6 cellular contexts compared by ENCODE assay signal in genomic region chr1:6662468-6662867, GRCh38. TPM values are rescaled to one million over a fixed set of nuclear protein-coding genes. Genes with fewer than 3 reads are reported as not detected.
DNase-seq lines count a peak whose midpoint lies in the region; ATAC-seq, FAIRE-seq and TF ChIP-seq lines count a peak whose summit lies in the region.
"Not testable (repeated sequence)": the region's sequence is repeated elsewhere in the genome, so short reads cannot be mapped to it uniquely, and the experiment has no call there.

No MANE protein-coding gene starts in this region.

- peaks cover 63% of the 10 kb centered on the region for H3K79me2 ChIP-seq in Karpas-422 (ENCODE audit: low read length)
- peaks cover 21% of the 10 kb centered on the region for H3K79me2 ChIP-seq in K562 (ENCODE audit: control insufficient read depth, insufficient read depth, low read length)
- H3K79me2 ChIP-seq in HepG2 (ENCODE audit: insufficient read depth, low read length): peaks cover 10% of the 10 kb centered on the region

- DNase-seq in Karpas-422: peak; percentile 50
- DNase-seq in NAMALWA (ENCODE audit: low spot score): peak; percentile 34
- DNase-seq in WTC11 (ENCODE audit: low spot score); K562 (ENCODE audit: extremely low read depth in 1 of 4, low spot score in 3 of 4); HepG2 (ENCODE audit: low spot score): not testable (repeated sequence)

- H3K27ac ChIP-seq in Karpas-422 (ENCODE audit: low read length); K562 (ENCODE audit: extremely low read depth, low read depth, low read length); HepG2 (ENCODE audit: extremely low read length, insufficient read depth, low read length): not testable (repeated sequence)

- not testable (repeated sequence) for H2AFZ ChIP-seq in Karpas-422 (ENCODE audit: low read length); K562 (ENCODE audit: low read depth, low read length); HepG2 (ENCODE audit: low read length)

- POLR2A ChIA-PET in WTC11 (lab: Charles Lee); HepG2 (lab: Yijun Ruan, JAX): not testable (repeated sequence)
- POLR2A ChIA-PET in K562 (lab: Yijun Ruan, JAX): interaction anchor here (0.7 to 1.4 kb wide), 3 partner anchors 10 to 12 kb away, joined by 3 to 5 read pairs (median 4); no protein-coding TSS in a partner anchor

- TF ChIP-seq POLR2A in K562 (conservative IDR thresholded peaks at IDR 0.05); HepG2 (IDR thresholded peaks at IDR 0.05; ENCODE audit: insufficient read depth in 1 of 2, low read depth in 2 of 2, low read length in 2 of 2): not testable (repeated sequence)

- not testable (repeated sequence) for H4K20me1 ChIP-seq in Karpas-422 (ENCODE audit: insufficient read depth, low read depth, low read length); K562 (replicated peaks; ENCODE audit: control insufficient read depth, insufficient read depth, low read length); HepG2 (ENCODE audit: insufficient read depth, low read length)

- 97% methylated on average over 7 of the region's 7 CpGs for WGBS in K562 (ENCODE audit: insufficient coverage, low coverage, missing lambda C conversion rate)
- 95% methylated on average over 6 of the region's 7 CpGs for WGBS in HepG2 (ENCODE audit: low lambda C conversion rate)

- H3K4me1 ChIP-seq in Karpas-422 (ENCODE audit: low read length); K562 (replicated peaks in 1 of 2; ENCODE audit: control insufficient read depth in 2 of 2, insufficient read depth in 2 of 2, low read length in 2 of 2); HepG2 (ENCODE audit: insufficient read depth, low read length): not testable (repeated sequence)

- not testable (repeated sequence) for H3K9me1 ChIP-seq in K562 (ENCODE audit: control insufficient read depth, insufficient read depth, low read length)

- TF ChIP-seq EP300 in K562 (IDR thresholded peaks at IDR 0.05; ENCODE audit: low read length); HepG2 (IDR thresholded peaks at IDR 0.05; ENCODE audit: low read depth in 2 of 2, low read length in 2 of 2); HepG2 (CRISPR knock-in tag; IDR thresholded peaks at IDR 0.05; ENCODE audit: borderline replicate concordance): not testable (repeated sequence)

- H3K9ac ChIP-seq in Karpas-422 (ENCODE audit: low read length); K562 (ENCODE audit: insufficient read depth in 1 of 2, low read depth in 2 of 2, low read length in 2 of 2); HepG2 (ENCODE audit: insufficient read depth, low read depth, low read length): not testable (repeated sequence)

- ATAC-seq in WTC11, HepG2: not testable (repeated sequence)
- peak; percentile 64 for ATAC-seq in K562

- H3K9me3 ChIP-seq in Karpas-422 (ENCODE audit: low read length); K562 (replicated peaks; ENCODE audit: control insufficient read depth, insufficient read depth, low read depth, low read length); HepG2 (ENCODE audit: low read length): not testable (repeated sequence)

- in situ Hi-C loops in K562 (cut with MboI); HepG2 (cut with HindIII; ENCODE audit: extremely low pct_ligation_motif_present, low pct_unique_long_range_greater_than_20kb): not testable (repeated sequence)

- H3K4me2 ChIP-seq in Karpas-422 (ENCODE audit: low read depth, low read length, poor library complexity, severe bottlenecking); K562 (ENCODE audit: insufficient read depth, low read length); HepG2 (ENCODE audit: low read depth, low read length): not testable (repeated sequence)

- not testable (repeated sequence) for H3K27me3 Mint-ChIP-seq in WTC11 (ENCODE audit: low read depth); stimulated activated naive CD8-positive, alpha-beta T cell treated with anti-CD3 and anti-CD28 coated beads, Interleukin-15, Interleukin-2, amounts not matched to agents 100 ng/mL and 50 ng/mL, for 24 hours

- H3K9me2 ChIP-seq in Karpas-422 (replicated peaks; ENCODE audit: insufficient read depth, low read length): not testable (repeated sequence)

- not testable (repeated sequence) for H3K27me3 ChIP-seq in Karpas-422 (ENCODE audit: low read length); K562 (ENCODE audit: control insufficient read depth in 2 of 2, insufficient read depth in 2 of 2, low read length in 2 of 2); HepG2 (ENCODE audit: control insufficient read depth in 1 of 2, insufficient read depth in 2 of 2, low read length in 2 of 2)

- not testable (repeated sequence) for H3K4me3 ChIP-seq in Karpas-422 (ENCODE audit: low read length); K562; HepG2 (replicated peaks in 1 of 3; ENCODE audit: insufficient read depth in 1 of 3, low read depth in 2 of 3, low read length in 3 of 3)

- intact Hi-C loops in K562 (cut with micrococcal nuclease); HepG2 (cut with micrococcal nuclease; ENCODE audit: unreplicated experiment): not testable (repeated sequence)

- H3K9me3 Mint-ChIP-seq in WTC11; stimulated activated naive CD8-positive, alpha-beta T cell treated with anti-CD3 and anti-CD28 coated beads, Interleukin-15, Interleukin-2, amounts not matched to agents 100 ng/mL and 50 ng/mL, for 24 hours: not testable (repeated sequence)

- H3K4me1 Mint-ChIP-seq in WTC11; stimulated activated naive CD8-positive, alpha-beta T cell treated with anti-CD3 and anti-CD28 coated beads, Interleukin-15, Interleukin-2, amounts not matched to agents 100 ng/mL and 50 ng/mL, for 24 hours (ENCODE audit: low read depth): not testable (repeated sequence)

- not testable (repeated sequence) for H3K27ac Mint-ChIP-seq in WTC11
- peak overlapping the region; percentile 14 for H3K27ac Mint-ChIP-seq in stimulated activated naive CD8-positive, alpha-beta T cell treated with anti-CD3 and anti-CD28 coated beads, Interleukin-15, Interleukin-2, amounts not matched to agents 100 ng/mL and 50 ng/mL, for 24 hours

- H3K36me3 Mint-ChIP-seq in WTC11: peaks cover 57% of the 10 kb centered on the region
- H3K36me3 Mint-ChIP-seq in stimulated activated naive CD8-positive, alpha-beta T cell treated with anti-CD3 and anti-CD28 coated beads, Interleukin-15, Interleukin-2, amounts not matched to agents 100 ng/mL and 50 ng/mL, for 24 hours (ENCODE audit: low read depth): peaks cover 59% of the 10 kb centered on the region

- not testable (repeated sequence) for TF ChIP-seq CTCF in WTC11 (IDR thresholded peaks at IDR 0.05); K562 (IDR thresholded peaks at IDR 0.05 in 2 of 3, conservative IDR thresholded peaks at IDR 0.05 in 1 of 3; ENCODE audit: insufficient read depth in 2 of 3, low read depth in 1 of 3, low read length in 3 of 3); HepG2 (CRISPR knock-in tag; IDR thresholded peaks at IDR 0.05)

- not testable (repeated sequence) for BruUV-seq in K562 (replicated peaks; lab: Mats Ljungman, UMichigan); HepG2 (replicated peaks; lab: Mats Ljungman, UMichigan)

- H3K36me3 ChIP-seq in Karpas-422 (ENCODE audit: insufficient read depth, low read length) (peaks cover 32% of the 10 kb centered on the region), K562 (ENCODE audit: control insufficient read depth, insufficient read depth, low read length) (peaks cover 83% of the 10 kb centered on the region), HepG2 (replicated peaks in 1 of 2; ENCODE audit: control insufficient read depth in 1 of 2, insufficient read depth in 2 of 2, low read length in 2 of 2) (peaks cover 12 to 58% of the 10 kb centered on the region in 2 experiments)

- not testable (repeated sequence) for H3K4me3 Mint-ChIP-seq in WTC11; stimulated activated naive CD8-positive, alpha-beta T cell treated with anti-CD3 and anti-CD28 coated beads, Interleukin-15, Interleukin-2, amounts not matched to agents 100 ng/mL and 50 ng/mL, for 24 hours

- not testable (repeated sequence) for TF ChIP-seq RAD21 in K562 (CRISPR knock-in tag; conservative IDR thresholded peaks at IDR 0.05 in 1 of 2, IDR thresholded peaks at IDR 0.05 in 1 of 2); HepG2 (CRISPR knock-in tag; IDR thresholded peaks at IDR 0.05)

- FAIRE-seq in K562 (lab: Jason Lieb, UNC); HepG2 (lab: Jason Lieb, UNC): not testable (repeated sequence)

- CTCF ChIA-PET in WTC11 (lab: Charles Lee); K562 (lab: Yijun Ruan, JAX; ENCODE audit: low intra/inter-chr PET ratio); HepG2 (lab: Yijun Ruan, JAX; ENCODE audit: low intra/inter-chr PET ratio, low total read pairs): not testable (repeated sequence)

RNA-seq across cellular contexts. Expression of gene THAP3, which starts 37.8 kb away (rescaled TPM):
- total RNA-seq in Karpas-422 (2014; rRNA removed; shearing (Covaris generic); ENCODE audit: low replicate concordance): 13.3 and 19.5 TPM in 2 replicates
- 14.8 to 17.4 TPM (median 15.0 TPM) in 3 replicates for total RNA-seq in WTC11 (2021)
- 24.8 and 79.9 TPM in 2 replicates for total RNA-seq in K562 (2011; cell fraction: chromatin; rRNA removed; ENCODE audit: low replicate concordance)
- total RNA-seq in K562 (2011; cell fraction: nucleolus; rRNA removed): 69.4 and 79.1 TPM in 2 replicates
- 43.9 and 44.6 TPM in 2 replicates for total RNA-seq in K562 (2011; cell fraction: nucleoplasm; rRNA removed)
- 31.2 and 37.6 TPM in 2 replicates for total RNA-seq in K562 (2014; rRNA removed)
- total RNA-seq in K562 (2014; rRNA removed; fragmentation: Illumina TruSeq; extraction: Trizol): 7.4 and 9.5 TPM in 2 replicates
- total RNA-seq in K562 (2015; rRNA removed; fragmentation: Illumina TruSeq; extraction: Trizol): 23.3 and 24.4 TPM in 2 replicates
- 18.2 and 22.1 TPM in 2 replicates for total RNA-seq in K562 (2021)
- polyA plus RNA-seq in K562 (2011; rRNA removed): 12.7 and 18.9 TPM in 2 replicates
- polyA plus RNA-seq in K562 (2011; cell fraction: cytosol; rRNA removed): 16.2 and 22.5 TPM in 2 replicates
- polyA plus RNA-seq in K562 (2011; cell fraction: nucleus; rRNA removed): 26.7 and 33.4 TPM in 2 replicates
- 15.1 and 24.7 TPM in 2 replicates for polyA plus RNA-seq in K562 (2012)
- 20.0 and 23.0 TPM in 2 replicates for polyA plus RNA-seq in K562 (2014; fragmentation: Illumina TruSeq; extraction: Trizol)
- polyA plus RNA-seq in K562 (2014; fragmentation: Nextera tagmentation; extraction: Ambion mirVana): 1 to 10 TPM; 1.9 to 7.0 TPM
- 28.1 and 29.3 TPM in 2 replicates for polyA plus RNA-seq in K562 (2014; rRNA removed)
- 9.4 and 10.5 TPM in 2 replicates for polyA minus RNA-seq in K562 (2011; rRNA and poly(A)+ RNA removed)
- 8.3 and 12.0 TPM in 2 replicates for polyA minus RNA-seq in K562 (2011; cell fraction: cytosol; rRNA and poly(A)+ RNA removed)
- polyA minus RNA-seq in K562 (2011; cell fraction: nucleus; rRNA and poly(A)+ RNA removed): 15.3 and 21.4 TPM in 2 replicates
- total RNA-seq in HepG2 (2016; rRNA removed; fragmentation: Illumina TruSeq; extraction: Trizol): 14.9 and 15.0 TPM in 2 replicates
- 9.0 and 9.7 TPM in 2 replicates for total RNA-seq in HepG2 (2016; cell fraction: cytosol; rRNA removed; fragmentation: Illumina TruSeq; extraction: Trizol; ENCODE audit: low read depth)
- total RNA-seq in HepG2 (2016; cell fraction: insoluble cytoplasmic fraction; rRNA removed; fragmentation: Illumina TruSeq; extraction: Trizol): 15.7 and 15.9 TPM in 2 replicates
- 12.2 and 13.1 TPM in 2 replicates for total RNA-seq in HepG2 (2016; cell fraction: membrane; rRNA removed; fragmentation: Illumina TruSeq; extraction: Trizol)
- 12.6 and 13.1 TPM in 2 replicates for total RNA-seq in HepG2 (2016; cell fraction: nucleus; rRNA removed; fragmentation: Illumina TruSeq; extraction: Trizol)
- polyA plus RNA-seq in HepG2 (2011; rRNA removed): 10.3 and 12.1 TPM in 2 replicates
- polyA plus RNA-seq in HepG2 (2011; cell fraction: cytosol; rRNA removed): 7.0 and 10.7 TPM in 2 replicates
- polyA plus RNA-seq in HepG2 (2011; cell fraction: nucleus; rRNA removed): 24.3 and 30.1 TPM in 2 replicates
- 8.1 and 8.4 TPM in 2 replicates for polyA plus RNA-seq in HepG2 (2012)
- polyA plus RNA-seq in HepG2 (2016; cell fraction: cytosol; fragmentation: Illumina TruSeq; extraction: Trizol; ENCODE audit: low read depth): 4.4 and 4.8 TPM in 2 replicates
- polyA plus RNA-seq in HepG2 (2016; cell fraction: insoluble cytoplasmic fraction; fragmentation: Illumina TruSeq; extraction: Trizol; ENCODE audit: low read depth): 11.7 and 12.3 TPM in 2 replicates
- polyA plus RNA-seq in HepG2 (2016; cell fraction: membrane; fragmentation: Illumina TruSeq; extraction: Trizol; ENCODE audit: low read depth): 5.1 and 6.0 TPM in 2 replicates
- polyA plus RNA-seq in HepG2 (2016; cell fraction: nucleus; fragmentation: Illumina TruSeq; extraction: Trizol; ENCODE audit: insufficient read depth, low read depth): 24.7 and 27.0 TPM in 2 replicates
- polyA minus RNA-seq in HepG2 (2011; rRNA and poly(A)+ RNA removed; ENCODE audit: low replicate concordance): 17.1 and 18.0 TPM in 2 replicates
- polyA minus RNA-seq in HepG2 (2011; cell fraction: cytosol; rRNA and poly(A)+ RNA removed): 3.2 and 4.4 TPM in 2 replicates
- 8.4 and 9.4 TPM in 2 replicates for polyA minus RNA-seq in HepG2 (2011; cell fraction: nucleus; rRNA and poly(A)+ RNA removed)

RNA-seq across cellular contexts. Expression of gene DNAJC11, which starts 39.1 kb away (rescaled TPM):
- total RNA-seq in Karpas-422 (2014; rRNA removed; shearing (Covaris generic); ENCODE audit: low replicate concordance): 33.4 and 36.3 TPM in 2 replicates
- 91.3 to 102 TPM (median 93.4 TPM) in 3 replicates for total RNA-seq in WTC11 (2021)
- 233 and 279 TPM in 2 replicates for total RNA-seq in K562 (2011; cell fraction: chromatin; rRNA removed; ENCODE audit: low replicate concordance)
- 86.2 and 87.8 TPM in 2 replicates for total RNA-seq in K562 (2011; cell fraction: nucleolus; rRNA removed)
- 111 and 125 TPM in 2 replicates for total RNA-seq in K562 (2011; cell fraction: nucleoplasm; rRNA removed)
- 67.5 and 87.3 TPM in 2 replicates for total RNA-seq in K562 (2014; rRNA removed)
- total RNA-seq in K562 (2014; rRNA removed; fragmentation: Illumina TruSeq; extraction: Trizol): 78.9 and 86.4 TPM in 2 replicates
- 76.6 and 81.4 TPM in 2 replicates for total RNA-seq in K562 (2015; rRNA removed; fragmentation: Illumina TruSeq; extraction: Trizol)
- 115 and 121 TPM in 2 replicates for total RNA-seq in K562 (2021)
- polyA plus RNA-seq in K562 (2011; rRNA removed): 42.2 and 52.7 TPM in 2 replicates
- polyA plus RNA-seq in K562 (2011; cell fraction: cytosol; rRNA removed): 36.5 and 45.3 TPM in 2 replicates
- polyA plus RNA-seq in K562 (2011; cell fraction: nucleus; rRNA removed): 123 and 138 TPM in 2 replicates
- polyA plus RNA-seq in K562 (2012): 48.9 and 134 TPM in 2 replicates
- 109 and 123 TPM in 2 replicates for polyA plus RNA-seq in K562 (2014; fragmentation: Illumina TruSeq; extraction: Trizol)
- 10 to 100 TPM; 14.1 to 23.2 TPM for polyA plus RNA-seq in K562 (2014; fragmentation: Nextera tagmentation; extraction: Ambion mirVana)
- 79.0 and 81.4 TPM in 2 replicates for polyA plus RNA-seq in K562 (2014; rRNA removed)
- 62.9 and 63.5 TPM in 2 replicates for polyA minus RNA-seq in K562 (2011; rRNA and poly(A)+ RNA removed)
- 33.0 and 35.0 TPM in 2 replicates for polyA minus RNA-seq in K562 (2011; cell fraction: cytosol; rRNA and poly(A)+ RNA removed)
- polyA minus RNA-seq in K562 (2011; cell fraction: nucleus; rRNA and poly(A)+ RNA removed): 33.3 and 61.1 TPM in 2 replicates
- 47.6 and 56.8 TPM in 2 replicates for total RNA-seq in HepG2 (2016; rRNA removed; fragmentation: Illumina TruSeq; extraction: Trizol)
- total RNA-seq in HepG2 (2016; cell fraction: cytosol; rRNA removed; fragmentation: Illumina TruSeq; extraction: Trizol; ENCODE audit: low read depth): 11.4 and 12.0 TPM in 2 replicates
- 49.7 and 50.5 TPM in 2 replicates for total RNA-seq in HepG2 (2016; cell fraction: insoluble cytoplasmic fraction; rRNA removed; fragmentation: Illumina TruSeq; extraction: Trizol)
- total RNA-seq in HepG2 (2016; cell fraction: membrane; rRNA removed; fragmentation: Illumina TruSeq; extraction: Trizol): 13.0 and 15.4 TPM in 2 replicates
- 46.2 and 51.3 TPM in 2 replicates for total RNA-seq in HepG2 (2016; cell fraction: nucleus; rRNA removed; fragmentation: Illumina TruSeq; extraction: Trizol)
- 24.0 and 25.1 TPM in 2 replicates for polyA plus RNA-seq in HepG2 (2011; rRNA removed)
- polyA plus RNA-seq in HepG2 (2011; cell fraction: cytosol; rRNA removed): 16.9 and 18.9 TPM in 2 replicates
- polyA plus RNA-seq in HepG2 (2011; cell fraction: nucleus; rRNA removed): 95.4 and 110 TPM in 2 replicates
- polyA plus RNA-seq in HepG2 (2012): 43.5 and 45.3 TPM in 2 replicates
- polyA plus RNA-seq in HepG2 (2016; cell fraction: cytosol; fragmentation: Illumina TruSeq; extraction: Trizol; ENCODE audit: low read depth): 4.3 and 4.6 TPM in 2 replicates
- 42.1 and 52.6 TPM in 2 replicates for polyA plus RNA-seq in HepG2 (2016; cell fraction: insoluble cytoplasmic fraction; fragmentation: Illumina TruSeq; extraction: Trizol; ENCODE audit: low read depth)
- polyA plus RNA-seq in HepG2 (2016; cell fraction: membrane; fragmentation: Illumina TruSeq; extraction: Trizol; ENCODE audit: low read depth): 10.0 and 10.7 TPM in 2 replicates
- polyA plus RNA-seq in HepG2 (2016; cell fraction: nucleus; fragmentation: Illumina TruSeq; extraction: Trizol; ENCODE audit: insufficient read depth, low read depth): 98.5 and 103 TPM in 2 replicates
- 21.2 and 48.5 TPM in 2 replicates for polyA minus RNA-seq in HepG2 (2011; rRNA and poly(A)+ RNA removed; ENCODE audit: low replicate concordance)
- polyA minus RNA-seq in HepG2 (2011; cell fraction: cytosol; rRNA and poly(A)+ RNA removed): 13.3 and 15.7 TPM in 2 replicates
- 38.4 and 48.9 TPM in 2 replicates for polyA minus RNA-seq in HepG2 (2011; cell fraction: nucleus; rRNA and poly(A)+ RNA removed)

RNA-seq across cellular contexts. Expression of gene PHF13, which starts 48.9 kb away (rescaled TPM):
- total RNA-seq in Karpas-422 (2014; rRNA removed; shearing (Covaris generic); ENCODE audit: low replicate concordance): 5.7 and 11.1 TPM in 2 replicates
- total RNA-seq in WTC11 (2021): 39.6 to 40.0 TPM (median 40.0 TPM) in 3 replicates
- total RNA-seq in K562 (2011; cell fraction: chromatin; rRNA removed; ENCODE audit: low replicate concordance): 29.6 and 40.5 TPM in 2 replicates
- 22.5 and 27.3 TPM in 2 replicates for total RNA-seq in K562 (2011; cell fraction: nucleolus; rRNA removed)
- 22.7 and 26.4 TPM in 2 replicates for total RNA-seq in K562 (2011; cell fraction: nucleoplasm; rRNA removed)
- 12.6 and 13.8 TPM in 2 replicates for total RNA-seq in K562 (2014; rRNA removed)
- total RNA-seq in K562 (2014; rRNA removed; fragmentation: Illumina TruSeq; extraction: Trizol): 11.7 and 12.6 TPM in 2 replicates
- total RNA-seq in K562 (2015; rRNA removed; fragmentation: Illumina TruSeq; extraction: Trizol): 9.8 and 10.3 TPM in 2 replicates
- total RNA-seq in K562 (2021): 30.2 and 36.1 TPM in 2 replicates
- polyA plus RNA-seq in K562 (2011; rRNA removed): 8.8 and 9.6 TPM in 2 replicates
- polyA plus RNA-seq in K562 (2011; cell fraction: cytosol; rRNA removed): 6.1 and 6.2 TPM in 2 replicates
- polyA plus RNA-seq in K562 (2011; cell fraction: nucleus; rRNA removed): 20.7 and 23.9 TPM in 2 replicates
- 15.6 and 27.8 TPM in 2 replicates for polyA plus RNA-seq in K562 (2012)
- 17.9 and 21.5 TPM in 2 replicates for polyA plus RNA-seq in K562 (2014; fragmentation: Illumina TruSeq; extraction: Trizol)
- 1 to 10 TPM; 1.8 TPM for polyA plus RNA-seq in K562 (2014; fragmentation: Nextera tagmentation; extraction: Ambion mirVana)
- polyA plus RNA-seq in K562 (2014; rRNA removed): 13.2 and 13.3 TPM in 2 replicates
- 7.5 and 7.7 TPM in 2 replicates for polyA minus RNA-seq in K562 (2011; rRNA and poly(A)+ RNA removed)
- 7.8 and 9.4 TPM in 2 replicates for polyA minus RNA-seq in K562 (2011; cell fraction: cytosol; rRNA and poly(A)+ RNA removed)
- polyA minus RNA-seq in K562 (2011; cell fraction: nucleus; rRNA and poly(A)+ RNA removed): 4.3 and 6.3 TPM in 2 replicates
- total RNA-seq in HepG2 (2016; rRNA removed; fragmentation: Illumina TruSeq; extraction: Trizol): 7.4 and 8.4 TPM in 2 replicates
- 1.8 TPM in 2 replicates for total RNA-seq in HepG2 (2016; cell fraction: cytosol; rRNA removed; fragmentation: Illumina TruSeq; extraction: Trizol; ENCODE audit: low read depth)
- total RNA-seq in HepG2 (2016; cell fraction: insoluble cytoplasmic fraction; rRNA removed; fragmentation: Illumina TruSeq; extraction: Trizol): 7.7 and 8.2 TPM in 2 replicates
- total RNA-seq in HepG2 (2016; cell fraction: membrane; rRNA removed; fragmentation: Illumina TruSeq; extraction: Trizol): 5.3 and 5.8 TPM in 2 replicates
- 8.5 and 10.6 TPM in 2 replicates for total RNA-seq in HepG2 (2016; cell fraction: nucleus; rRNA removed; fragmentation: Illumina TruSeq; extraction: Trizol)
- 4.7 and 6.1 TPM in 2 replicates for polyA plus RNA-seq in HepG2 (2011; rRNA removed)
- polyA plus RNA-seq in HepG2 (2011; cell fraction: cytosol; rRNA removed): 3.7 and 4.9 TPM in 2 replicates
- polyA plus RNA-seq in HepG2 (2011; cell fraction: nucleus; rRNA removed): 9.9 and 12.6 TPM in 2 replicates
- 15.6 and 16.1 TPM in 2 replicates for polyA plus RNA-seq in HepG2 (2012)
- polyA plus RNA-seq in HepG2 (2016; cell fraction: cytosol; fragmentation: Illumina TruSeq; extraction: Trizol; ENCODE audit: low read depth): 0.83 and 0.97 TPM in 2 replicates
- polyA plus RNA-seq in HepG2 (2016; cell fraction: insoluble cytoplasmic fraction; fragmentation: Illumina TruSeq; extraction: Trizol; ENCODE audit: low read depth): 9.5 and 10.6 TPM in 2 replicates
- 2.9 and 3.0 TPM in 2 replicates for polyA plus RNA-seq in HepG2 (2016; cell fraction: membrane; fragmentation: Illumina TruSeq; extraction: Trizol; ENCODE audit: low read depth)
- 19.2 and 19.9 TPM in 2 replicates for polyA plus RNA-seq in HepG2 (2016; cell fraction: nucleus; fragmentation: Illumina TruSeq; extraction: Trizol; ENCODE audit: insufficient read depth, low read depth)
- 2.6 and 5.3 TPM in 2 replicates for polyA minus RNA-seq in HepG2 (2011; rRNA and poly(A)+ RNA removed; ENCODE audit: low replicate concordance)
- 4.9 and 7.5 TPM in 2 replicates for polyA minus RNA-seq in HepG2 (2011; cell fraction: cytosol; rRNA and poly(A)+ RNA removed)
- 4.2 and 4.7 TPM in 2 replicates for polyA minus RNA-seq in HepG2 (2011; cell fraction: nucleus; rRNA and poly(A)+ RNA removed)

RNA-seq across cellular contexts. Expression of gene KLHL21, which starts 59.8 kb away (rescaled TPM):
- 12.2 and 13.3 TPM in 2 replicates for total RNA-seq in Karpas-422 (2014; rRNA removed; shearing (Covaris generic); ENCODE audit: low replicate concordance)
- 15.1 to 17.6 TPM (median 15.3 TPM) in 3 replicates for total RNA-seq in WTC11 (2021)
- total RNA-seq in K562 (2011; cell fraction: chromatin; rRNA removed; ENCODE audit: low replicate concordance): 34.6 and 104 TPM in 2 replicates
- total RNA-seq in K562 (2011; cell fraction: nucleolus; rRNA removed): 89.4 and 101 TPM in 2 replicates
- total RNA-seq in K562 (2011; cell fraction: nucleoplasm; rRNA removed): 53.5 and 55.7 TPM in 2 replicates
- 26.4 and 32.3 TPM in 2 replicates for total RNA-seq in K562 (2014; rRNA removed)
- 10.0 and 12.6 TPM in 2 replicates for total RNA-seq in K562 (2014; rRNA removed; fragmentation: Illumina TruSeq; extraction: Trizol)
- total RNA-seq in K562 (2015; rRNA removed; fragmentation: Illumina TruSeq; extraction: Trizol): 22.4 and 23.6 TPM in 2 replicates
- total RNA-seq in K562 (2021): 39.6 and 42.1 TPM in 2 replicates
- polyA plus RNA-seq in K562 (2011; rRNA removed): 11.0 and 14.9 TPM in 2 replicates
- 17.3 and 24.4 TPM in 2 replicates for polyA plus RNA-seq in K562 (2011; cell fraction: cytosol; rRNA removed)
- 28.7 and 48.0 TPM in 2 replicates for polyA plus RNA-seq in K562 (2011; cell fraction: nucleus; rRNA removed)
- 37.5 and 39.1 TPM in 2 replicates for polyA plus RNA-seq in K562 (2012)
- polyA plus RNA-seq in K562 (2014; fragmentation: Illumina TruSeq; extraction: Trizol): 17.5 and 24.2 TPM in 2 replicates
- polyA plus RNA-seq in K562 (2014; fragmentation: Nextera tagmentation; extraction: Ambion mirVana): 1 to 10 TPM; 2.1 to 2.2 TPM
- polyA plus RNA-seq in K562 (2014; rRNA removed): 21.0 and 22.2 TPM in 2 replicates
- polyA minus RNA-seq in K562 (2011; rRNA and poly(A)+ RNA removed): 14.0 and 18.0 TPM in 2 replicates
- polyA minus RNA-seq in K562 (2011; cell fraction: cytosol; rRNA and poly(A)+ RNA removed): 21.5 and 32.0 TPM in 2 replicates
- polyA minus RNA-seq in K562 (2011; cell fraction: nucleus; rRNA and poly(A)+ RNA removed): 22.6 and 27.8 TPM in 2 replicates
- total RNA-seq in HepG2 (2016; rRNA removed; fragmentation: Illumina TruSeq; extraction: Trizol): 20.9 and 25.0 TPM in 2 replicates
- 4.1 and 5.1 TPM in 2 replicates for total RNA-seq in HepG2 (2016; cell fraction: cytosol; rRNA removed; fragmentation: Illumina TruSeq; extraction: Trizol; ENCODE audit: low read depth)
- total RNA-seq in HepG2 (2016; cell fraction: insoluble cytoplasmic fraction; rRNA removed; fragmentation: Illumina TruSeq; extraction: Trizol): 16.6 and 24.3 TPM in 2 replicates
- 11.5 and 11.6 TPM in 2 replicates for total RNA-seq in HepG2 (2016; cell fraction: membrane; rRNA removed; fragmentation: Illumina TruSeq; extraction: Trizol)
- 22.1 and 26.1 TPM in 2 replicates for total RNA-seq in HepG2 (2016; cell fraction: nucleus; rRNA removed; fragmentation: Illumina TruSeq; extraction: Trizol)
- polyA plus RNA-seq in HepG2 (2011; rRNA removed): 14.8 and 19.9 TPM in 2 replicates
- 10.9 and 14.4 TPM in 2 replicates for polyA plus RNA-seq in HepG2 (2011; cell fraction: cytosol; rRNA removed)
- 95.0 and 99.0 TPM in 2 replicates for polyA plus RNA-seq in HepG2 (2011; cell fraction: nucleus; rRNA removed)
- 13.7 and 34.6 TPM in 2 replicates for polyA plus RNA-seq in HepG2 (2012)
- polyA plus RNA-seq in HepG2 (2016; cell fraction: cytosol; fragmentation: Illumina TruSeq; extraction: Trizol; ENCODE audit: low read depth): 2.2 and 2.8 TPM in 2 replicates
- polyA plus RNA-seq in HepG2 (2016; cell fraction: insoluble cytoplasmic fraction; fragmentation: Illumina TruSeq; extraction: Trizol; ENCODE audit: low read depth): 14.0 and 18.0 TPM in 2 replicates
- 4.8 and 5.2 TPM in 2 replicates for polyA plus RNA-seq in HepG2 (2016; cell fraction: membrane; fragmentation: Illumina TruSeq; extraction: Trizol; ENCODE audit: low read depth)
- 41.5 and 42.6 TPM in 2 replicates for polyA plus RNA-seq in HepG2 (2016; cell fraction: nucleus; fragmentation: Illumina TruSeq; extraction: Trizol; ENCODE audit: insufficient read depth, low read depth)
- polyA minus RNA-seq in HepG2 (2011; rRNA and poly(A)+ RNA removed; ENCODE audit: low replicate concordance): 28.3 and 69.9 TPM in 2 replicates
- polyA minus RNA-seq in HepG2 (2011; cell fraction: cytosol; rRNA and poly(A)+ RNA removed): 21.0 and 26.5 TPM in 2 replicates
- polyA minus RNA-seq in HepG2 (2011; cell fraction: nucleus; rRNA and poly(A)+ RNA removed): 34.2 and 40.8 TPM in 2 replicates
